ENCODE assay signal across 21 cellular contexts in the genomic region with DNA sequence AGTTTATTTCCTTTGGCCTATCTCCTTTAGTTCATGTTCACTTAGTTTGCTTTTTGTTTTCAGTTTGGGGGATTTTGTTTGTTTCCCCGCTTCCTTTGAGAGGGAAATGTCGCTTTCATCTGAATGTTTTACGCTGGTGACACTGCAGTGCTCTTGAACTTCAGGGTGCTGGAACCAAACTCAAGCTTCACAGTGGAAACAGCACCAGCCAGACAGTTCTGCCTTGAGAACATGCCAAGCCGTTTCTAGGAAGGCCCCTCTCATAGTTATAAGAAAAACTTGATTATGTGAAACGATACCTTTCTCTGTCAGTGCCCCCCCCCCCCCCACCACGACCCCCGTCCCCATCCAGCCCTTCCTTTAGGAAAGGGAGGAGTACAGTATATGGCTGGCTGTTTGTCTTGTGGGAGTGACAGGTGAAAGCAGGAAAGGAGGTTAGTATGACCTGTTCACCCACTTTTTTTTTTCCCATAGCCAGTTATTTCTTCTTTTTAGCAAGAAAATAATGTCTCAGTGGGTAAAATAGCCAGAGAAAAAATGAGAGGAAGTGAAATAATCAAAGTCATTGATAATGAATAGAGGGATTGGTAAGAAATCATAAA.
"Had no signal": no experiment of that assay in that cellular context is flagged by ENCODE, and none has a peak within 500 bp of the region (broad histone marks: within the 10 kb centered on the region; RNA-seq: fewer than 3 reads in every experiment).

No MANE protein-coding gene starts in this region.

- DNase-seq: activated CD4-positive, CD25-positive, alpha-beta regulatory T cell treated with anti-CD3 and anti-CD28 coated beads, Interleukin-2, amount 50 U/mL, for 72 hours; activated CD8-positive, alpha-beta memory T cell treated with anti-CD3 and anti-CD28 coated beads for 24 hours; activated CD8-positive, alpha-beta memory T cell treated with anti-CD3 and anti-CD28 coated beads, Interleukin-2, amount 50 U/mL, for 48 hours; activated effector memory CD4-positive, alpha-beta T cell treated with Interleukin-2 at 50 U/mL for 16 hours; activated naive CD4-positive, alpha-beta T cell treated with anti-CD3 and anti-CD28 coated beads, Interleukin-2, amount 10 ng/mL, durations not matched to agents 7 days and 5 days; activated naive CD8-positive, alpha-beta T cell treated with anti-CD3 and anti-CD28 coated beads, Interleukin-2, amount 50 U/mL, for 24 hours; activated T-cell treated with anti-CD3 and anti-CD28 coated beads, Interleukin-2, amount 50 U/mL, for 48 hours; aorta; brain microvascular endothelial cell; immature natural killer cell; mesenchymal stem cell; nucleus accumbens; posterior cingulate gyrus; stimulated activated naive B cell treated with anti-CD40 and anti-IgM and Interleukin-4, amounts not matched to agents 10 μg/mL and 1 μg/mL and 100 μg/mL, for 72 hours; T1000 had no signal

- H3K27me3 Mint-ChIP-seq: activated naive CD4-positive, alpha-beta T cell treated with anti-CD3 and anti-CD28 coated beads, Interleukin-2, amount 10 ng/mL, durations not matched to agents 7 days and 5 days; activated naive CD8-positive, alpha-beta T cell treated with anti-CD3 and anti-CD28 coated beads, Interleukin-2, amount 50 U/mL, for 24 hours; central memory CD8-positive, alpha-beta T cell; natural killer cell treated with Interleukin-12 subunit alpha and Interleukin-12 subunit beta and Interleukin-15 and Interleukin-18, amount 100 ng/mL, for 72 hours; stimulated activated naive B cell treated with anti-CD40 and anti-IgM and Interleukin-4, amounts not matched to agents 10 μg/mL and 1 μg/mL and 100 μg/mL, for 72 hours had no signal

- H3K9me3 ChIP-seq: tibial nerve had no signal

- H3K36me3 Mint-ChIP-seq: natural killer cell treated with Interleukin-12 subunit alpha and Interleukin-12 subunit beta and Interleukin-15 and Interleukin-18, amount 100 ng/mL, for 72 hours had no signal

- H3K27me3 ChIP-seq: brain microvascular endothelial cell, tibial nerve had no signal

- H3K4me1 Mint-ChIP-seq: activated naive CD4-positive, alpha-beta T cell treated with anti-CD3 and anti-CD28 coated beads, Interleukin-2, amount 10 ng/mL, durations not matched to agents 7 days and 5 days; activated naive CD8-positive, alpha-beta T cell treated with anti-CD3 and anti-CD28 coated beads, Interleukin-2, amount 50 U/mL, for 24 hours; central memory CD8-positive, alpha-beta T cell; immature natural killer cell had no signal

- H3K27ac Mint-ChIP-seq: activated naive CD4-positive, alpha-beta T cell treated with anti-CD3 and anti-CD28 coated beads, Interleukin-2, amount 10 ng/mL, durations not matched to agents 7 days and 5 days; activated naive CD8-positive, alpha-beta T cell treated with anti-CD3 and anti-CD28 coated beads, Interleukin-2, amount 50 U/mL, for 24 hours; immature natural killer cell; natural killer cell treated with Interleukin-12 subunit alpha and Interleukin-12 subunit beta and Interleukin-15 and Interleukin-18, amount 100 ng/mL, for 72 hours; stimulated activated naive B cell treated with anti-CD40 and anti-IgM and Interleukin-4, amounts not matched to agents 10 μg/mL and 1 μg/mL and 100 μg/mL, for 72 hours had no signal

- H3K4me3 Mint-ChIP-seq: activated naive CD4-positive, alpha-beta T cell treated with anti-CD3 and anti-CD28 coated beads, Interleukin-2, amount 10 ng/mL, durations not matched to agents 7 days and 5 days; activated naive CD8-positive, alpha-beta T cell treated with anti-CD3 and anti-CD28 coated beads, Interleukin-2, amount 50 U/mL, for 24 hours; central memory CD8-positive, alpha-beta T cell; immature natural killer cell; natural killer cell treated with Interleukin-12 subunit alpha and Interleukin-12 subunit beta and Interleukin-15 and Interleukin-18, amount 100 ng/mL, for 72 hours; stimulated activated naive B cell treated with anti-CD40 and anti-IgM and Interleukin-4, amounts not matched to agents 10 μg/mL and 1 μg/mL and 100 μg/mL, for 72 hours had no signal

- H3K9me3 Mint-ChIP-seq: activated naive CD4-positive, alpha-beta T cell treated with anti-CD3 and anti-CD28 coated beads, Interleukin-2, amount 10 ng/mL, durations not matched to agents 7 days and 5 days; activated naive CD8-positive, alpha-beta T cell treated with anti-CD3 and anti-CD28 coated beads, Interleukin-2, amount 50 U/mL, for 24 hours; central memory CD8-positive, alpha-beta T cell; immature natural killer cell; natural killer cell treated with Interleukin-12 subunit alpha and Interleukin-12 subunit beta and Interleukin-15 and Interleukin-18, amount 100 ng/mL, for 72 hours; stimulated activated naive B cell treated with anti-CD40 and anti-IgM and Interleukin-4, amounts not matched to agents 10 μg/mL and 1 μg/mL and 100 μg/mL, for 72 hours had no signal

- H3K36me3 ChIP-seq: brain microvascular endothelial cell had no signal

- H3K4me3 ChIP-seq: coronary artery, tibial nerve had no signal

- ATAC-seq: activated naive CD8-positive, alpha-beta T cell treated with anti-CD3 and anti-CD28 coated beads, Interleukin-2, amount 50 U/mL, for 24 hours; esophagus mucosa; natural killer cell treated with Interleukin-12 subunit alpha and Interleukin-12 subunit beta and Interleukin-15 and Interleukin-18, amount 100 ng/mL, for 72 hours; stimulated activated naive B cell treated with anti-CD40 and anti-IgM and Interleukin-4, amounts not matched to agents 10 μg/mL and 1 μg/mL and 100 μg/mL, for 72 hours had no signal

- H3K27ac ChIP-seq: brain microvascular endothelial cell, coronary artery, tibial nerve had no signal

- FAIRE-seq: endometrium had no signal
